8 cellular contexts compared by ENCODE assay signal in the genomic region with DNA sequence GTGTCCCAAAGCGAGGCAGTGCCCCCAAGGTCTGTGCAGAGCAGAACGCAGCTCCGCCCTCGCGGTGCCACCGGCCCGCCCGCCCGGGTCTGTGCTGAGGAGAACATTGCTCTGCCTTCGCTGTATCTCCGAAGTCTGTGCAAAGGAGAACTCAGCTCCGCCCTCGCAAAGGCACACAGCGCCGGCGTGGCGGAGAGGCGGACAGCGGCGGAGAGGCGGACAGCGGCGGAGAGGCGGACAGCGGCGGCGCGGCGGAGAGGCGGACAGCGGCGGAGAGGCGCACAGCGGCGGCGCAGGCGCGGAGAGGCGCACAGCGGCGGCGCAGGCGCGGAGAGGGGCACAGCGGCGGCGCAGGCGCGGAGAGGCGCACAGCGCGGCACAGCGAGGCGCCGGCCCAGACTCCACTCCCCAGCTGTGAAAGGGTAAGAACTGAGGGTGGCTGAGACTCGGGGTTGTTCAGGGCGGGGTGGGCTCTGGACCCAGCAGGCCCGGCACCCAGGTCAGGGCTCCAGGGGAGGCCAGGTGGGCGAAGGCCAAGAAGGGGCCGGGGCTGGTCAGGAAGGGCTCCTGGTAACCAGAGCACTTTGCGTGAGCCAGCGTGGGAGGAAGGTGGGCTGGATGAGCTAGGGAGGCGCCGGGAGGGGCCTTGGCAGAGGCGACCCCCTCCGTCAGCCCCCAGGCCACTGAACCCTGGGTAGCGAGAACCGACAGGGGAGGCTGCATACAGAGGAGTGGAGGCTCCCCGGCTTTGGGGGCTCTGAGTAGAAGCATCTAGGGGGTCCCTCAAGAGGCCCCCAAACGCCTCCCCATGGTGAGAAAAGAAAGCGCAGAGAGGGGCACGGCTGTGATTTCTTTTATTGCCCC. TPM values are rescaled to one million over a fixed set of nuclear protein-coding genes. Genes with fewer than 3 reads are reported as not detected.
DNase-seq lines count a peak whose midpoint lies in the region; ATAC-seq lines count a peak whose summit lies in the region.
"Not testable (repeated sequence)": the region's sequence is repeated elsewhere in the genome, so short reads cannot be mapped to it uniquely, and the experiment has no call there.

No MANE protein-coding gene starts in this region.

- H3K4me3 Mint-ChIP-seq in CD4-positive, alpha-beta memory T cell, result peak overlapping the region; percentile 83 to 90 (median 88)
- H3K4me3 Mint-ChIP-seq in activated T-helper 2 cell treated with anti-CD3 and anti-CD28 coated beads, Interferon-gamma antibody, Interleukin-2, Interleukin-4, amounts not matched to agents 10 μg/mL and 5 μg/mL and 100 μg/mL, durations not matched to agents 14 hours and 24 hours and 36 hours (ENCODE audit: low read depth), result peak overlapping the region; percentile 87

- POLR2A ChIA-PET in CD4-positive, alpha-beta memory T cell (lab: Charles Lee; ENCODE audit: partially characterized antibody), result interaction anchor here (0.6 kb wide), 1 partner anchor 1978 kb away, joined by 3 read pairs; the partner anchor contains the start of gene DGCR6L

- H4K20me1 ChIP-seq in Karpas-422 (ENCODE audit: insufficient read depth, low read depth, low read length), result not testable (repeated sequence)

- not testable (repeated sequence) for H3K36me3 Mint-ChIP-seq in CD4-positive, alpha-beta memory T cell
- H3K36me3 Mint-ChIP-seq in activated T-helper 2 cell treated with anti-CD3 and anti-CD28 coated beads, Interferon-gamma antibody, Interleukin-2, Interleukin-4, amounts not matched to agents 10 μg/mL and 5 μg/mL and 100 μg/mL, durations not matched to agents 14 hours and 24 hours and 36 hours (ENCODE audit: low read depth), result peaks cover 20% of the 10 kb centered on the region

- DNase-seq in CD4-positive, alpha-beta memory T cell, result peak; percentile 73 to 88 (median 84)
- peak; percentile 92 for DNase-seq in Karpas-422
- peak; percentile 19 for DNase-seq in SHP77 treated with DMSO at 0.1 percent for 48 hours (lab: John Stamatoyannopoulos, UW)
- DNase-seq in activated T-helper 2 cell treated with anti-CD3 and anti-CD28 coated beads, Interferon-gamma antibody, Interleukin-2, Interleukin-4, amounts not matched to agents 10 μg/mL and 5 μg/mL and 100 μg/mL, durations not matched to agents 14 hours and 24 hours and 36 hours (ENCODE audit: low spot score), result peak; percentile 77
- DNase-seq in fibroblast of gingiva (ENCODE audit: low read depth), result peak; percentile 55
- DNase-seq in stimulated activated CD8-positive, alpha-beta memory T cell treated with anti-CD3 and anti-CD28 coated beads, Interleukin-15, amount 100 ng/mL, for 48 hours (ENCODE audit: low read depth in 2 of 2), result peak; percentile 64 to 79

- peak overlapping the region; percentile 62 for H3K4me2 ChIP-seq in Karpas-422 (ENCODE audit: low read depth, low read length, poor library complexity, severe bottlenecking)

- not testable (repeated sequence) for H3K27me3 Mint-ChIP-seq in CD4-positive, alpha-beta memory T cell; activated T-helper 2 cell treated with anti-CD3 and anti-CD28 coated beads, Interferon-gamma antibody, Interleukin-2, Interleukin-4, amounts not matched to agents 10 μg/mL and 5 μg/mL and 100 μg/mL, durations not matched to agents 14 hours and 24 hours and 36 hours (ENCODE audit: low read depth)

- not testable (repeated sequence) for H2AFZ ChIP-seq in Karpas-422 (ENCODE audit: low read length)

- H3K4me1 ChIP-seq in CD4-positive, alpha-beta memory T cell (ENCODE audit: insufficient read depth, low read length); Karpas-422 (ENCODE audit: low read length); muscle layer of duodenum (ENCODE audit: control insufficient read depth in 1 of 2, insufficient read depth in 2 of 2, low read length in 2 of 2): not testable (repeated sequence)

- peak; percentile 87 for ATAC-seq in GM21529 (IDR thresholded peaks at IDR 0.05; ENCODE audit: unreplicated experiment)

- H3K27ac Mint-ChIP-seq in CD4-positive, alpha-beta memory T cell, result peak overlapping the region; percentile 77 to 88 (median 83)
- H3K27ac Mint-ChIP-seq in activated T-helper 2 cell treated with anti-CD3 and anti-CD28 coated beads, Interferon-gamma antibody, Interleukin-2, Interleukin-4, amounts not matched to agents 10 μg/mL and 5 μg/mL and 100 μg/mL, durations not matched to agents 14 hours and 24 hours and 36 hours, result peak overlapping the region; percentile 69

- H3K27me3 ChIP-seq in CD4-positive, alpha-beta memory T cell (ENCODE audit: insufficient read depth, low read length); Karpas-422 (ENCODE audit: low read length); muscle layer of duodenum (ENCODE audit: low read depth, low read length): not testable (repeated sequence)

- H3K36me3 ChIP-seq in CD4-positive, alpha-beta memory T cell (ENCODE audit: insufficient read depth, low read length); Karpas-422 (ENCODE audit: insufficient read depth, low read length); muscle layer of duodenum (ENCODE audit: control insufficient read depth in 1 of 2, insufficient read depth in 2 of 2, low read length in 2 of 2): not testable (repeated sequence)

- not testable (repeated sequence) for H3K9me3 Mint-ChIP-seq in CD4-positive, alpha-beta memory T cell
- peaks cover 14% of the 10 kb centered on the region for H3K9me3 Mint-ChIP-seq in activated T-helper 2 cell treated with anti-CD3 and anti-CD28 coated beads, Interferon-gamma antibody, Interleukin-2, Interleukin-4, amounts not matched to agents 10 μg/mL and 5 μg/mL and 100 μg/mL, durations not matched to agents 14 hours and 24 hours and 36 hours

- CTCF ChIA-PET in CD4-positive, alpha-beta memory T cell (lab: Charles Lee; ENCODE audit: partially characterized antibody), result not testable (repeated sequence)

- not testable (repeated sequence) for H3K9me3 ChIP-seq in CD4-positive, alpha-beta memory T cell (ENCODE audit: control insufficient read depth in 1 of 2, low read length in 2 of 2); Karpas-422 (ENCODE audit: low read length); muscle layer of duodenum (ENCODE audit: control insufficient read depth in 1 of 2, low read length in 2 of 2)

- H3K4me3 ChIP-seq in CD4-positive, alpha-beta memory T cell (ENCODE audit: low read length in 2 of 2), result peak overlapping the region; percentile 47 to 70
- H3K4me3 ChIP-seq in Karpas-422 (ENCODE audit: low read length) (peak overlapping the region; percentile 79), muscle layer of duodenum (ENCODE audit: low read depth in 1 of 2, low read length in 2 of 2) (peak overlapping the region; percentile 44 to 60)

- peak overlapping the region; percentile 59 for H3K27ac ChIP-seq in CD4-positive, alpha-beta memory T cell (ENCODE audit: low read depth, low read length)
- H3K27ac ChIP-seq in Karpas-422 (ENCODE audit: low read length), result peak overlapping the region; percentile 67; the same call in 1 of the 2 replicates
- H3K27ac ChIP-seq in muscle layer of duodenum (ENCODE audit: low read length), result not testable (repeated sequence)

- not testable (repeated sequence) for H3K9me2 ChIP-seq in Karpas-422 (replicated peaks; ENCODE audit: insufficient read depth, low read length)

- H3K9ac ChIP-seq in Karpas-422 (ENCODE audit: low read length), result peak overlapping the region; percentile 84

- intact Hi-C loops in CD4-positive, alpha-beta memory T cell (cut with micrococcal nuclease), result loop anchor here (1.0 to 5.0 kb wide), 2 partner anchors 91 to 142 kb away; no protein-coding TSS in a partner anchor
- intact Hi-C loops in activated T-helper 2 cell treated with anti-CD3 and anti-CD28 coated beads, Interferon-gamma antibody, Interleukin-2, Interleukin-4, amounts not matched to agents 10 μg/mL and 5 μg/mL and 100 μg/mL, durations not matched to agents 14 hours and 24 hours and 36 hours (cut with micrococcal nuclease), result not testable (repeated sequence)

- H3K4me1 Mint-ChIP-seq in CD4-positive, alpha-beta memory T cell, result peaks cover 14 to 63% (median 18%) of the 10 kb centered on the region in 4 donors
- peaks cover 24% of the 10 kb centered on the region for H3K4me1 Mint-ChIP-seq in activated T-helper 2 cell treated with anti-CD3 and anti-CD28 coated beads, Interferon-gamma antibody, Interleukin-2, Interleukin-4, amounts not matched to agents 10 μg/mL and 5 μg/mL and 100 μg/mL, durations not matched to agents 14 hours and 24 hours and 36 hours (ENCODE audit: low read depth)

- peaks cover 50% of the 10 kb centered on the region for H3K79me2 ChIP-seq in Karpas-422 (ENCODE audit: low read length)

RNA-seq across cellular contexts. Expression of gene VPREB1, which starts 53.4 kb away (rescaled TPM):
- not detected for total RNA-seq in CD4-positive, alpha-beta memory T cell
- polyA plus RNA-seq in CD4-positive, alpha-beta memory T cell, result not detected
- not detected in 2 replicates for total RNA-seq in Karpas-422 (2014; rRNA removed; shearing (Covaris generic); ENCODE audit: low replicate concordance)
- not detected in 2 replicates for total RNA-seq in activated T-helper 2 cell treated with anti-CD3 and anti-CD28 coated beads, Interferon-gamma antibody, Interleukin-2, Interleukin-4, amounts not matched to agents 10 μg/mL and 5 μg/mL and 100 μg/mL, durations not matched to agents 14 hours and 24 hours and 36 hours

Comparison
In these comparisons a context has a peak if more than half of its experiments do, and no peak if none do; other contexts are left out.
1. DNase-seq: peak in every context shown above with its lines; median percentile 92 in Karpas-422; 84 in CD4-positive, alpha-beta memory T cell; 77 in activated T-helper 2 cell treated with anti-CD3 and anti-CD28 coated beads, Interferon-gamma antibody, Interleukin-2, Interleukin-4, amounts not matched to agents 10 μg/mL and 5 μg/mL and 100 μg/mL, durations not matched to agents 14 hours and 24 hours and 36 hours; 72 in stimulated activated CD8-positive, alpha-beta memory T cell treated with anti-CD3 and anti-CD28 coated beads, Interleukin-15, amount 100 ng/mL, for 48 hours; 55 in fibroblast of gingiva; 19 in SHP77 treated with DMSO at 0.1 percent for 48 hours.